8 cellular contexts compared by ENCODE assay signal in the genomic region with DNA sequence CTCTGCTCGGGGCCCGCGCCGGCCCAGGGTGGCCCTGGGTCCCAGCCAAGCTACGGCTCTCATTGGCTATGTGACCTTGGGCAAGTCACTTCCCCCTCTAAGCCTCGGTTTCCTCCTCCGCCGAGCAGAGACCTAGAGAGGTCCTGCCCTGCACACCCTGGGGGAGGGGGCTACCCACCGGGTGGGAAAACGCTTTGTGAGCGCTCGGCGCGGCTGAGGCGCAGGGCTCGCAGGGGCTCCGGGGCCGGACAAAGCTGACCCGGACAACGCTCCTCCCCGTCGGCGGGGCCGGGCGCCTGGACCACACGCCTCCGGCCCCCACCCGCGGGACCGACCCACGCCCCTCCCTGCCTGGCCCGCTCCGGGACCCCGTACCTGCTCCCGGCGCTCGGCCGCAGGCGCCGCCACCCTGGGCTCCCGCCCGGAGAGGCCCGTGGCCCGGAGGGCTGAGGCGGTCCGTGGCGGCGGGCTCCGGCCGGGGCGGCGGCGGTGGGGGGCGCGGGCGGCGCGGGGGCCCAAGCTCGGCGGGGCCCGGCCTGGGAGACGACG.
DNase-seq lines count a peak whose midpoint lies in the region; ATAC-seq and TF ChIP-seq lines count a peak whose summit lies in the region.

No MANE protein-coding gene starts in this region.

- intact Hi-C loops in activated T-helper 1 cell treated with anti-CD3 and anti-CD28 coated beads, Interleukin-12 subunit alpha, Interleukin-12 subunit beta, Interleukin-2, Interleukin-4 antibody, amounts not matched to agents 30 ng/mL and 10 ng/mL and 1 ng/mL, durations not matched to agents 14 hours and 24 hours and 36 hours (cut with micrococcal nuclease), result loop anchor here (1.0 to 10.0 kb wide), 8 partner anchors 70 to 1418 kb away; a partner anchor contains a TSS
- intact Hi-C loops in ovary (cut with DNase I), result loop anchor here in 2 of 4 donors (10.0 kb wide), 1 partner anchor 82 kb away; a partner anchor contains a TSS
- intact Hi-C loops in uterus (cut with DNase I; ENCODE audit: low total_unique reads), result no loop called here

- H3K9me3 ChIP-seq in OCI-LY3 (ENCODE audit: insufficient read depth, low read length), result no peaks in the 10 kb centered on the region
- no peaks in the 10 kb centered on the region for H3K9me3 ChIP-seq in gastroesophageal sphincter
- no peaks in the 10 kb centered on the region for H3K9me3 ChIP-seq in ovary
- H3K9me3 ChIP-seq in uterus, result no peaks in the 10 kb centered on the region

- DNase-seq in NCI-H1092 treated with DMSO at 0.1 percent for 48 hours (lab: John Stamatoyannopoulos, UW), result peak; percentile 23
- DNase-seq in NCI-H1092 (lab: John Stamatoyannopoulos, UW), result no peak
- DNase-seq in activated T-helper 1 cell treated with anti-CD3 and anti-CD28 coated beads, Interleukin-12 subunit alpha, Interleukin-12 subunit beta, Interleukin-2, Interleukin-4 antibody, amounts not matched to agents 30 ng/mL and 10 ng/mL and 1 ng/mL, durations not matched to agents 14 hours and 24 hours and 36 hours (ENCODE audit: low spot score), result peak; percentile 28
- DNase-seq in ovary, result peak; percentile 44 to 76 (median 70)
- peak; percentile 46 to 59 for DNase-seq in uterus

- peak overlapping the region; percentile 95 for H3K9ac ChIP-seq in OCI-LY3 (ENCODE audit: low read length)

- TF ChIP-seq EP300 in gastroesophageal sphincter (IDR thresholded peaks at IDR 0.05), result no peak
- TF ChIP-seq EP300 in ovary (IDR thresholded peaks at IDR 0.05), result no peak

- peaks cover 27% of the 10 kb centered on the region for H4K20me1 ChIP-seq in OCI-LY3 (ENCODE audit: insufficient read depth, low read length)

- H3K4me3 ChIP-seq in OCI-LY3 (ENCODE audit: low read length) (peak overlapping the region; percentile 99), gastroesophageal sphincter (peak overlapping the region; percentile 83 to 96), ovary (peak overlapping the region; percentile 65), uterus (peak overlapping the region; percentile 52 to 93)

- no peaks in the 10 kb centered on the region for H3K27me3 Mint-ChIP-seq in activated T-helper 1 cell treated with anti-CD3 and anti-CD28 coated beads, Interleukin-12 subunit alpha, Interleukin-12 subunit beta, Interleukin-2, Interleukin-4 antibody, amounts not matched to agents 30 ng/mL and 10 ng/mL and 1 ng/mL, durations not matched to agents 14 hours and 24 hours and 36 hours (ENCODE audit: insufficient read depth)

- peak overlapping the region; percentile 88 for H3K4me3 Mint-ChIP-seq in activated T-helper 1 cell treated with anti-CD3 and anti-CD28 coated beads, Interleukin-12 subunit alpha, Interleukin-12 subunit beta, Interleukin-2, Interleukin-4 antibody, amounts not matched to agents 30 ng/mL and 10 ng/mL and 1 ng/mL, durations not matched to agents 14 hours and 24 hours and 36 hours

- TF ChIP-seq POLR2A in gastroesophageal sphincter (IDR thresholded peaks at IDR 0.05), result no peak
- no peak for TF ChIP-seq POLR2A in ovary (IDR thresholded peaks at IDR 0.05)
- no peak for TF ChIP-seq POLR2A in uterus (IDR thresholded peaks at IDR 0.05)

- peak overlapping the region; percentile 75 for H3K27ac ChIP-seq in OCI-LY3 (ENCODE audit: low read length)
- peak overlapping the region; percentile 29 to 96 (median 91) for H3K27ac ChIP-seq in gastroesophageal sphincter
- peak overlapping the region; percentile 77 to 87 for H3K27ac ChIP-seq in ovary
- H3K27ac ChIP-seq in uterus, result peak overlapping the region; percentile 93

- WGBS in gastroesophageal sphincter (ENCODE audit: low coverage in 1 of 2), 2 donors, result no CpG with 5 or more reads among the region's 63 CpGs
- 0 to 2% (median 1%) methylated on average over 26 to 63 of the region's 63 CpGs for WGBS in ovary, 3 donors

- H3K9me3 Mint-ChIP-seq in activated T-helper 1 cell treated with anti-CD3 and anti-CD28 coated beads, Interleukin-12 subunit alpha, Interleukin-12 subunit beta, Interleukin-2, Interleukin-4 antibody, amounts not matched to agents 30 ng/mL and 10 ng/mL and 1 ng/mL, durations not matched to agents 14 hours and 24 hours and 36 hours, result no peaks in the 10 kb centered on the region

- peaks cover 27% of the 10 kb centered on the region for H3K4me1 ChIP-seq in OCI-LY3 (ENCODE audit: low read length)
- peaks cover 7 to 46% (median 20%) of the 10 kb centered on the region in 3 donors for H3K4me1 ChIP-seq in gastroesophageal sphincter
- H3K4me1 ChIP-seq in ovary (ENCODE audit: insufficient read depth), result peaks cover 13% of the 10 kb centered on the region
- H3K4me1 ChIP-seq in uterus, result no peaks in the 10 kb centered on the region

- peak overlapping the region; percentile 98 for H3K4me2 ChIP-seq in OCI-LY3 (ENCODE audit: low read length)

- H3K27me3 ChIP-seq in OCI-LY3 (ENCODE audit: low read depth, low read length), result no peaks in the 10 kb centered on the region
- H3K27me3 ChIP-seq in gastroesophageal sphincter, result no peaks in the 10 kb centered on the region
- H3K27me3 ChIP-seq in ovary, result no peaks in the 10 kb centered on the region
- no peaks in the 10 kb centered on the region for H3K27me3 ChIP-seq in uterus

- H3K36me3 Mint-ChIP-seq in activated T-helper 1 cell treated with anti-CD3 and anti-CD28 coated beads, Interleukin-12 subunit alpha, Interleukin-12 subunit beta, Interleukin-2, Interleukin-4 antibody, amounts not matched to agents 30 ng/mL and 10 ng/mL and 1 ng/mL, durations not matched to agents 14 hours and 24 hours and 36 hours (ENCODE audit: low read depth), result peaks cover 8% of the 10 kb centered on the region

- H3K36me3 ChIP-seq in OCI-LY3 (replicated peaks; ENCODE audit: low read depth, low read length), result peaks cover 3% of the 10 kb centered on the region
- no peaks in the 10 kb centered on the region for H3K36me3 ChIP-seq in gastroesophageal sphincter
- no peaks in the 10 kb centered on the region for H3K36me3 ChIP-seq in ovary
- no peaks in the 10 kb centered on the region for H3K36me3 ChIP-seq in uterus

- H3K27ac Mint-ChIP-seq in activated T-helper 1 cell treated with anti-CD3 and anti-CD28 coated beads, Interleukin-12 subunit alpha, Interleukin-12 subunit beta, Interleukin-2, Interleukin-4 antibody, amounts not matched to agents 30 ng/mL and 10 ng/mL and 1 ng/mL, durations not matched to agents 14 hours and 24 hours and 36 hours, result peak overlapping the region; percentile 75

- no peak for TF ChIP-seq CTCF in OCI-LY3 (IDR thresholded peaks at IDR 0.05; ENCODE audit: low read depth, low read length)
- TF ChIP-seq CTCF in gastroesophageal sphincter (IDR thresholded peaks at IDR 0.05), result no peak
- TF ChIP-seq CTCF in ovary (IDR thresholded peaks at IDR 0.05), result no peak
- no peak for TF ChIP-seq CTCF in uterus (IDR thresholded peaks at IDR 0.05)

- peak overlapping the region; percentile 76; the same call in 1 of the 2 replicates for H2AFZ ChIP-seq in OCI-LY3 (ENCODE audit: low read depth, low read length)

- ATAC-seq in HG02885 (IDR thresholded peaks at IDR 0.05; ENCODE audit: poor library complexity, unreplicated experiment), result peak; percentile 51
- peak; percentile 36 for ATAC-seq in gastroesophageal sphincter

- peaks cover 46% of the 10 kb centered on the region for H3K4me1 Mint-ChIP-seq in activated T-helper 1 cell treated with anti-CD3 and anti-CD28 coated beads, Interleukin-12 subunit alpha, Interleukin-12 subunit beta, Interleukin-2, Interleukin-4 antibody, amounts not matched to agents 30 ng/mL and 10 ng/mL and 1 ng/mL, durations not matched to agents 14 hours and 24 hours and 36 hours (ENCODE audit: low read depth)

- peaks cover 48% of the 10 kb centered on the region for H3K79me2 ChIP-seq in OCI-LY3 (ENCODE audit: low read length)
